Comparison of ENCODE assay signal across 19 cellular contexts in the genomic region with DNA sequence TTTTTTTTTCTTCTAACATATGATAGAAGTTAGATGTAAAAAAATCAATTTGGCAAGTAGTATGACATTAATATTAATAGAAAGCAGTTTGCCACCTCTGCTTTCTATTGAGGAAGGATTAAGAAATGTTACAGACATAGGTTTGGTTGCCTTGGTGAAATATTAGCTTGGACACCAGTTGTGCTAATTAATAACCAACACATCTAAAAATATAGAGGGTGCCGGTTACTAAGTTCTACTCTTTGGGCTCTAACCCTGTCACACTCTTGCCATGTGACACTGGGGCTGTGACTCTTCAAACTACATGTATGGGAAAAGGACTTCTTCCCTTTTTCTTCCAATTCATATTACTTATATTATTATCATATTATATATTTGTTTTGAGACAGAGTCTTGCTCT.
DNase-seq lines count a peak whose midpoint lies in the region; ATAC-seq and TF ChIP-seq lines count a peak whose summit lies in the region.
"Had no signal": no experiment of that assay in that cellular context is flagged by ENCODE, and none has a peak within 500 bp of the region (broad histone marks: within the 10 kb centered on the region; RNA-seq: fewer than 3 reads in every experiment).

No MANE protein-coding gene starts in this region.

- DNase-seq in AG20443 (ENCODE audit: low spot score) (no peak), MCF 10A (ENCODE audit: unreplicated experiment) (no peak), G401 (ENCODE audit: low spot score) (no peak), HAP-1 (ENCODE audit: low spot score in 2 of 2) (no peak)
- DNase-seq: body of pancreas, DMS 273 treated with DMSO at 0.1 percent for 48 hours, KBM-7, NCI-H226, SHP77 treated with DMSO at 0.1 percent for 48 hours, tibial artery had no signal

- no peak for TF ChIP-seq CTCF in MCF 10A (IDR thresholded peaks at IDR 0.05; ENCODE audit: unreplicated experiment)

- CTCF ChIA-PET in MCF 10A (lab: Yijun Ruan, JAX) = interaction anchor here (0.7 kb wide), 1 partner anchor 65 kb away, joined by 3 read pairs; no protein-coding TSS in a partner anchor

- no peaks in the 10 kb centered on the region for H3K36me3 Mint-ChIP-seq in activated T-helper 17 cell treated with anti-CD3 and anti-CD28 coated beads, Interleukin-2, amount 50 U/mL, for 72 hours (ENCODE audit: low read depth)
- H3K36me3 Mint-ChIP-seq in MCF 10A (ENCODE audit: insufficient read depth, unreplicated experiment) = no peaks in the 10 kb centered on the region
- H3K36me3 Mint-ChIP-seq: activated naive CD4-positive, alpha-beta T cell treated with anti-CD3 and anti-CD28 coated beads, Interleukin-2, amount 50 U/mL, for 24 hours had no signal

- ATAC-seq in GM19035 (IDR thresholded peaks at IDR 0.05; ENCODE audit: unreplicated experiment) (peak; percentile 20), GM21528 (IDR thresholded peaks at IDR 0.05; ENCODE audit: low FRiP score, unreplicated experiment) (peak; percentile 49), HG03066 (IDR thresholded peaks at IDR 0.05; ENCODE audit: low read depth, unreplicated experiment) (peak; percentile 34)
- ATAC-seq in activated T-helper 17 cell treated with anti-CD3 and anti-CD28 coated beads, Interleukin-2, amount 50 U/mL, for 72 hours (replicated peaks) = no peak
- ATAC-seq: body of pancreas had no signal

- intact Hi-C loops in MCF 10A (cut with micrococcal nuclease) = no loop called here

- no peak overlapping the region for H3K4me3 ChIP-seq in HAP-1
- H3K4me3 ChIP-seq: body of pancreas, skin epidermis, tibial artery had no signal

- H3K27ac Mint-ChIP-seq in activated T-helper 17 cell treated with anti-CD3 and anti-CD28 coated beads, Interleukin-2, amount 50 U/mL, for 72 hours = no peak overlapping the region
- no peak overlapping the region for H3K27ac Mint-ChIP-seq in MCF 10A (ENCODE audit: low read depth, unreplicated experiment)
- H3K27ac Mint-ChIP-seq: activated naive CD4-positive, alpha-beta T cell treated with anti-CD3 and anti-CD28 coated beads, Interleukin-2, amount 50 U/mL, for 24 hours; B cell; T-helper 2 cell treated with Interferon-gamma antibody and Interleukin-4, amounts not matched to agents 5 μg/mL and 100 μg/mL, for 36 hours had no signal

- in situ Hi-C loops in G401 (cut with HindIII; ENCODE audit: low sequenced_read_pairs) = no loop called here
- in situ Hi-C loops in HAP-1 (cut with MboI; ENCODE audit: low sequenced_read_pairs) = no loop called here

- no peaks in the 10 kb centered on the region for H3K4me1 ChIP-seq in HAP-1
- H3K4me1 ChIP-seq: body of pancreas, parathyroid adenoma, tibial artery had no signal

- H3K9me3 Mint-ChIP-seq in activated T-helper 17 cell treated with anti-CD3 and anti-CD28 coated beads, Interleukin-2, amount 50 U/mL, for 72 hours = no peaks in the 10 kb centered on the region
- no peaks in the 10 kb centered on the region for H3K9me3 Mint-ChIP-seq in MCF 10A (ENCODE audit: unreplicated experiment)
- H3K9me3 Mint-ChIP-seq: activated naive CD4-positive, alpha-beta T cell treated with anti-CD3 and anti-CD28 coated beads, Interleukin-2, amount 50 U/mL, for 24 hours; T-helper 2 cell treated with Interferon-gamma antibody and Interleukin-4, amounts not matched to agents 5 μg/mL and 100 μg/mL, for 36 hours had no signal

- H3K27me3 Mint-ChIP-seq in activated T-helper 17 cell treated with anti-CD3 and anti-CD28 coated beads, Interleukin-2, amount 50 U/mL, for 72 hours = peaks cover 14% of the 10 kb centered on the region
- H3K27me3 Mint-ChIP-seq in MCF 10A (ENCODE audit: insufficient read depth, unreplicated experiment) = no peaks in the 10 kb centered on the region
- H3K27me3 Mint-ChIP-seq: activated naive CD4-positive, alpha-beta T cell treated with anti-CD3 and anti-CD28 coated beads, Interleukin-2, amount 50 U/mL, for 24 hours; B cell had no signal

- H3K4me3 Mint-ChIP-seq in activated T-helper 17 cell treated with anti-CD3 and anti-CD28 coated beads, Interleukin-2, amount 50 U/mL, for 72 hours = peak overlapping the region; percentile 33
- H3K4me3 Mint-ChIP-seq in MCF 10A (ENCODE audit: unreplicated experiment) = no peak overlapping the region
- H3K4me3 Mint-ChIP-seq: activated naive CD4-positive, alpha-beta T cell treated with anti-CD3 and anti-CD28 coated beads, Interleukin-2, amount 50 U/mL, for 24 hours; B cell had no signal

- peaks cover 36% of the 10 kb centered on the region for H3K36me3 ChIP-seq in HAP-1 (replicated peaks)
- H3K36me3 ChIP-seq: tibial artery had no signal

- no peaks in the 10 kb centered on the region for H3K9me3 ChIP-seq in HAP-1
- H3K9me3 ChIP-seq: body of pancreas, tibial artery had no signal

- no TSS peak for BruUV-seq in MCF 10A (replicated peaks; lab: Mats Ljungman, UMichigan)

- POLR2A ChIA-PET in MCF 10A (lab: Yijun Ruan, JAX) = no interaction called here

- peaks cover 11% of the 10 kb centered on the region for H3K4me1 Mint-ChIP-seq in activated T-helper 17 cell treated with anti-CD3 and anti-CD28 coated beads, Interleukin-2, amount 50 U/mL, for 72 hours
- no peaks in the 10 kb centered on the region for H3K4me1 Mint-ChIP-seq in MCF 10A (ENCODE audit: insufficient read depth, unreplicated experiment)

- H3K27me3 ChIP-seq in HAP-1 (ENCODE audit: low read depth) = no peaks in the 10 kb centered on the region
- H3K27me3 ChIP-seq: body of pancreas, tibial artery had no signal
